Comparison of ENCODE assay signal across 8 cellular contexts in genomic region chr10:72331575-72332422, GRCh38. TPM values are rescaled to one million over a fixed set of nuclear protein-coding genes. Genes with fewer than 3 reads are reported as not detected.
A peak's percentile ranks its signal among the peaks of the same experiment; 100 is the strongest.
DNase-seq lines count a peak whose midpoint lies in the region; ATAC-seq lines count a peak whose summit lies in the region.

No MANE protein-coding gene starts in this region.

- no peak overlapping the region for H3K23ac ChIP-seq in mesenchymal stem cell (ENCODE audit: low read length in 2 of 2)

- H3K4me1 ChIP-seq in mesenchymal stem cell (ENCODE audit: control insufficient read depth, insufficient read depth, low read depth, low read length), result peaks cover 73% of the 10 kb centered on the region

- H3K14ac ChIP-seq in mesenchymal stem cell (ENCODE audit: low read length in 2 of 2), result no peak overlapping the region

- peak overlapping the region; percentile 82 for H3K27ac ChIP-seq in mesenchymal stem cell (ENCODE audit: low read length, poor library complexity, severe bottlenecking)

- H3K9me3 ChIP-seq in mesenchymal stem cell (ENCODE audit: control insufficient read depth, low read length), result no peaks in the 10 kb centered on the region

- H3K79me1 ChIP-seq in mesenchymal stem cell (replicated peaks; ENCODE audit: low read length, poor library complexity, severe bottlenecking), result no peaks in the 10 kb centered on the region

- peak overlapping the region; percentile 47 for H2BK5ac ChIP-seq in mesenchymal stem cell (ENCODE audit: low read depth, low read length, poor library complexity, severe bottlenecking)

- H2AFZ ChIP-seq in mesenchymal stem cell (ENCODE audit: low read depth, low read length), result no peak overlapping the region

- H3K4me3 ChIP-seq in mesenchymal stem cell (ENCODE audit: insufficient read depth in 1 of 2, low read depth in 1 of 2, low read length in 2 of 2), result no peak overlapping the region

- peak overlapping the region; percentile 68 for H2BK15ac ChIP-seq in mesenchymal stem cell (ENCODE audit: low read depth, poor library complexity, severe bottlenecking)

- peak overlapping the region; percentile 98 for H4K91ac ChIP-seq in mesenchymal stem cell (ENCODE audit: low read length)

- peak overlapping the region; percentile 99 for H2AK5ac ChIP-seq in mesenchymal stem cell (ENCODE audit: low read length, severe bottlenecking)

- DNase-seq in NCI-H69 (lab: John Stamatoyannopoulos, UW), result peak; percentile 97
- peak; percentile 73 to 88 for DNase-seq in activated CD8-positive, alpha-beta memory T cell treated with anti-CD3 and anti-CD28 coated beads for 1 hour (ENCODE audit: extremely low read depth in 1 of 2, low read depth in 1 of 2)
- peak; percentile 79 for DNase-seq in effector CD8-positive, alpha-beta T cell (lab: John Stamatoyannopoulos, UW)
- DNase-seq in mesenchymal stem cell, result peak; percentile 90
- DNase-seq in stimulated activated CD8-positive, alpha-beta memory T cell treated with anti-CD3 and anti-CD28 coated beads, Interleukin-12 subunit alpha, Interleukin-12 subunit beta, amount 100 ng/mL, for 24 hours (ENCODE audit: extremely low read depth), result peak; percentile 71

- H3K4ac ChIP-seq in mesenchymal stem cell (ENCODE audit: low read depth in 1 of 2, low read length in 2 of 2), result peak overlapping the region; percentile 90 to 96

- ATAC-seq in GM18498 (IDR thresholded peaks at IDR 0.05; ENCODE audit: unreplicated experiment), result peak; percentile 71
- peak; percentile 55 for ATAC-seq in HG03432 (IDR thresholded peaks at IDR 0.05; ENCODE audit: unreplicated experiment)
- no peak for ATAC-seq in GM21526 (IDR thresholded peaks at IDR 0.05; ENCODE audit: low FRiP score, unreplicated experiment)

- peak overlapping the region; percentile 94 for H4K8ac ChIP-seq in mesenchymal stem cell (ENCODE audit: low read length)

- 20% methylated on average over 27 of the region's 27 CpGs for WGBS in mesenchymal stem cell

- peak overlapping the region; percentile 91 to 95 for H3K18ac ChIP-seq in mesenchymal stem cell (ENCODE audit: low read depth in 1 of 2, low read length in 2 of 2)

- H3K36me3 ChIP-seq in mesenchymal stem cell (ENCODE audit: control insufficient read depth in 1 of 2, insufficient read depth in 2 of 2, low read depth in 1 of 2, low read length in 2 of 2), result peaks cover 17 to 37% of the 10 kb centered on the region in 2 experiments

- peak overlapping the region; percentile 31 for H3K9ac ChIP-seq in mesenchymal stem cell (ENCODE audit: low read length)

- H3K27me3 ChIP-seq in mesenchymal stem cell (ENCODE audit: control insufficient read depth in 1 of 2, insufficient read depth in 1 of 2, low read length in 2 of 2), result no peaks in the 10 kb centered on the region

- H2BK120ac ChIP-seq in mesenchymal stem cell (ENCODE audit: low read depth, low read length), result peak overlapping the region; percentile 95

- no peak overlapping the region for H3K4me2 ChIP-seq in mesenchymal stem cell (ENCODE audit: low read length, poor library complexity, severe bottlenecking)

- H2BK12ac ChIP-seq in mesenchymal stem cell (ENCODE audit: low read length in 2 of 2), result peak overlapping the region; percentile 98 to 99

RNA-seq across cellular contexts. Expression of gene DNAJB12, which starts 22.9 kb away (rescaled TPM):
- 28.6 TPM for polyA plus RNA-seq in mesenchymal stem cell (2013, experiment 1 of 2)
- 27.7 TPM for polyA plus RNA-seq in mesenchymal stem cell (2013, experiment 2 of 2)

RNA-seq across cellular contexts. Expression of gene DDIT4, which starts 58.1 kb away (rescaled TPM):
- 109 TPM for polyA plus RNA-seq in mesenchymal stem cell (2013, experiment 1 of 2)
- 107 TPM for polyA plus RNA-seq in mesenchymal stem cell (2013, experiment 2 of 2)
